Comparison of ENCODE assay signal across 14 cellular contexts in the genomic region with DNA sequence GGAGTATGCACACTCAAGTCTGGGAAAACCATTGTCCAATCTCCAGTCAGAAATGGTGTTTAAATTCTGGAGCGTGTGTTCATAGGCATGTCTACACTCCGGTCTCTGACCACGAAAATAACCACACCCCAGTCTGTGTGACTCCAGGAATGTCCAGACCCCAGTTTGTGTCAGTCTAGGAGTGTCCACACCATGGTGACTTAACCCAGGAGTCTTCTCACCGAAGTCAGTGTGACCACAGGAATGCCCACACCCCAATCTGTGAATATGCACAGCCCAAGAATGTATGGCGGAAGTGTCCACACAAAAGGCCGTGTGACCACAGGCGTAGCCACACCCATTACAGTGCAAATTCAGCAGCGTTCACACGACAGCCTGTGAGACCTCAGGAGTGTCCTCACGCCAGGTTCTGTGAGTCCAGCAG. TPM values are rescaled to one million over a fixed set of nuclear protein-coding genes. Genes with fewer than 3 reads are reported as not detected.
DNase-seq lines count a peak whose midpoint lies in the region; ATAC-seq and TF ChIP-seq lines count a peak whose summit lies in the region.
"Had no signal": no experiment of that assay in that cellular context is flagged by ENCODE, and none has a peak within 500 bp of the region (broad histone marks: within the 10 kb centered on the region; RNA-seq: fewer than 3 reads in every experiment).

No MANE protein-coding gene starts in this region.

- H3K9me3 ChIP-seq in heart left ventricle (peaks cover 0 to 5% (median 0%) of the 10 kb centered on the region in 12 donors), heart right ventricle (no peaks in the 10 kb centered on the region)
- H3K9me3 ChIP-seq: colonic mucosa, right lobe of liver had no signal

- no peaks in the 10 kb centered on the region for H3K27me3 Mint-ChIP-seq in dendritic cell treated with granulocyte-macrophage colony-stimulating factor and Interleukin-4, amounts not matched to agents 40 ng/mL and 50 ng/mL, for 4 days
- no peaks in the 10 kb centered on the region for H3K27me3 Mint-ChIP-seq in natural killer cell treated with Interleukin-12 subunit alpha and Interleukin-12 subunit beta and Interleukin-15 and Interleukin-18, amount 100 ng/mL, for 72 hours
- H3K27me3 Mint-ChIP-seq: CD8-positive, alpha-beta memory T cell; stimulated activated memory B cell treated with anti-CD40 and anti-IgM and Interleukin-4, amounts not matched to agents 10 μg/mL and 1 μg/mL and 100 μg/mL, for 72 hours had no signal

- H3K27ac ChIP-seq in heart left ventricle (no peak overlapping the region), heart right ventricle (no peak overlapping the region)
- H3K27ac ChIP-seq: colonic mucosa, right lobe of liver had no signal

- H3K4me3 ChIP-seq in BJ (ENCODE audit: low read depth, low read length) (no peak overlapping the region), heart left ventricle (no peak overlapping the region), heart right ventricle (no peak overlapping the region)
- H3K4me3 ChIP-seq: colonic mucosa, right lobe of liver had no signal

- no peak overlapping the region for H3K4me3 Mint-ChIP-seq in dendritic cell treated with granulocyte-macrophage colony-stimulating factor and Interleukin-4, amounts not matched to agents 40 ng/mL and 50 ng/mL, for 4 days
- peak overlapping the region; percentile 22 for H3K4me3 Mint-ChIP-seq in natural killer cell treated with Interleukin-12 subunit alpha and Interleukin-12 subunit beta and Interleukin-15 and Interleukin-18, amount 100 ng/mL, for 72 hours
- H3K4me3 Mint-ChIP-seq: CD8-positive, alpha-beta memory T cell; stimulated activated memory B cell treated with anti-CD40 and anti-IgM and Interleukin-4, amounts not matched to agents 10 μg/mL and 1 μg/mL and 100 μg/mL, for 72 hours had no signal

- TF ChIP-seq POLR2A in heart left ventricle (IDR thresholded peaks at IDR 0.05) = no peak

- no peak for TF ChIP-seq CTCF in BJ (IDR thresholded peaks at IDR 0.05; ENCODE audit: insufficient read depth, low read depth, low read length)
- no peak for TF ChIP-seq CTCF in heart left ventricle (IDR thresholded peaks at IDR 0.05)
- TF ChIP-seq CTCF in heart right ventricle (IDR thresholded peaks at IDR 0.05) = no peak

- peak overlapping the region; percentile 53 for H3K27ac Mint-ChIP-seq in dendritic cell treated with granulocyte-macrophage colony-stimulating factor and Interleukin-4, amounts not matched to agents 40 ng/mL and 50 ng/mL, for 4 days
- peak overlapping the region; percentile 66 to 68 for H3K27ac Mint-ChIP-seq in natural killer cell treated with Interleukin-12 subunit alpha and Interleukin-12 subunit beta and Interleukin-15 and Interleukin-18, amount 100 ng/mL, for 72 hours
- H3K27ac Mint-ChIP-seq: CD8-positive, alpha-beta memory T cell; stimulated activated memory B cell treated with anti-CD40 and anti-IgM and Interleukin-4, amounts not matched to agents 10 μg/mL and 1 μg/mL and 100 μg/mL, for 72 hours had no signal

- ATAC-seq in natural killer cell treated with Interleukin-12 subunit alpha and Interleukin-12 subunit beta and Interleukin-15 and Interleukin-18, amount 100 ng/mL, for 72 hours = peak; percentile 87 to 89
- ATAC-seq in Right ventricle myocardium superior (ENCODE audit: poor library complexity) (no peak), heart left ventricle (no peak), heart right ventricle (no peak)
- ATAC-seq: right lobe of liver; stimulated activated memory B cell treated with anti-CD40 and anti-IgM and Interleukin-4, amounts not matched to agents 10 μg/mL and 1 μg/mL and 100 μg/mL, for 72 hours had no signal

- H3K4me1 ChIP-seq in heart left ventricle (no peaks in the 10 kb centered on the region), heart right ventricle (no peaks in the 10 kb centered on the region)
- H3K4me1 ChIP-seq: colonic mucosa, right lobe of liver had no signal

- intact Hi-C loops in dendritic cell treated with granulocyte-macrophage colony-stimulating factor and Interleukin-4, amounts not matched to agents 40 ng/mL and 50 ng/mL, for 4 days (cut with micrococcal nuclease) = no loop called here
- intact Hi-C loops in Right ventricle myocardium superior (cut with DNase I) (no loop called here), heart left ventricle (cut with DNase I) (no loop called here), heart right ventricle (cut with DNase I) (no loop called here)

- H3K4me1 Mint-ChIP-seq in dendritic cell treated with granulocyte-macrophage colony-stimulating factor and Interleukin-4, amounts not matched to agents 40 ng/mL and 50 ng/mL, for 4 days (ENCODE audit: low read depth) = peaks cover 11% of the 10 kb centered on the region
- peaks cover 6 to 15% of the 10 kb centered on the region in 2 donors for H3K4me1 Mint-ChIP-seq in natural killer cell treated with Interleukin-12 subunit alpha and Interleukin-12 subunit beta and Interleukin-15 and Interleukin-18, amount 100 ng/mL, for 72 hours (ENCODE audit: low read depth in 2 of 2)
- H3K4me1 Mint-ChIP-seq: CD8-positive, alpha-beta memory T cell had no signal

- CTCF ChIA-PET in BJ (lab: Yijun Ruan, JAX) = interaction anchor here (0.6 kb wide), 1 partner anchor 376 kb away, joined by 3 read pairs; no protein-coding TSS in a partner anchor

- DNase-seq in BJ (ENCODE audit: low read depth) (peak; percentile 86), M059J (ENCODE audit: low read depth) (peak; percentile 100), Right ventricle myocardium superior (no peak), NCI-H1092 (lab: John Stamatoyannopoulos, UW) (no peak), heart left ventricle (no peak), heart right ventricle (no peak)
- DNase-seq in natural killer cell treated with Interleukin-12 subunit alpha and Interleukin-12 subunit beta and Interleukin-15 and Interleukin-18, amount 100 ng/mL, for 72 hours (ENCODE audit: low spot score) = peak; percentile 71
- DNase-seq: activated CD8-positive, alpha-beta memory T cell treated with anti-CD3 and anti-CD28 coated beads, Interleukin-2, amount 50 U/mL, for 48 hours; CD8-positive, alpha-beta memory T cell; colonic mucosa; NCI-H2107 had no signal

- H3K36me3 ChIP-seq in BJ (ENCODE audit: control insufficient read depth, insufficient read depth, low read length) (peaks cover 5% of the 10 kb centered on the region), heart left ventricle (peaks cover 0 to 25% (median 11%) of the 10 kb centered on the region in 9 donors), heart right ventricle (peaks cover 0 to 37% (median 0%) of the 10 kb centered on the region in 9 donors)
- H3K36me3 ChIP-seq: colonic mucosa, right lobe of liver had no signal

- WGBS in heart left ventricle, 4 donors = 54 to 89% (median 81%) methylated on average over 4 to 10 of the region's 10 CpGs
- WGBS in heart right ventricle, 2 donors = 77 to 90% methylated on average over 10 of the region's 10 CpGs

- POLR2A ChIA-PET in BJ (lab: Charles Lee) = interaction anchor here (1.0 kb wide), 1 partner anchor 22 kb away, joined by 6 read pairs; no protein-coding TSS in a partner anchor

- no peaks in the 10 kb centered on the region for H3K27me3 ChIP-seq in BJ (ENCODE audit: control insufficient read depth, insufficient read depth, low read length)
- H3K27me3 ChIP-seq in heart left ventricle = no peaks in the 10 kb centered on the region
- no peaks in the 10 kb centered on the region for H3K27me3 ChIP-seq in heart right ventricle
- H3K27me3 ChIP-seq: colonic mucosa, right lobe of liver had no signal

- no peaks in the 10 kb centered on the region for H3K9me3 Mint-ChIP-seq in dendritic cell treated with granulocyte-macrophage colony-stimulating factor and Interleukin-4, amounts not matched to agents 40 ng/mL and 50 ng/mL, for 4 days
- H3K9me3 Mint-ChIP-seq in natural killer cell treated with Interleukin-12 subunit alpha and Interleukin-12 subunit beta and Interleukin-15 and Interleukin-18, amount 100 ng/mL, for 72 hours = no peaks in the 10 kb centered on the region
- H3K9me3 Mint-ChIP-seq: CD8-positive, alpha-beta memory T cell; stimulated activated memory B cell treated with anti-CD40 and anti-IgM and Interleukin-4, amounts not matched to agents 10 μg/mL and 1 μg/mL and 100 μg/mL, for 72 hours had no signal

- peaks cover 20% of the 10 kb centered on the region for H3K36me3 Mint-ChIP-seq in dendritic cell treated with granulocyte-macrophage colony-stimulating factor and Interleukin-4, amounts not matched to agents 40 ng/mL and 50 ng/mL, for 4 days (ENCODE audit: low read depth)
- no peaks in the 10 kb centered on the region for H3K36me3 Mint-ChIP-seq in natural killer cell treated with Interleukin-12 subunit alpha and Interleukin-12 subunit beta and Interleukin-15 and Interleukin-18, amount 100 ng/mL, for 72 hours
- H3K36me3 Mint-ChIP-seq: stimulated activated memory B cell treated with anti-CD40 and anti-IgM and Interleukin-4, amounts not matched to agents 10 μg/mL and 1 μg/mL and 100 μg/mL, for 72 hours had no signal

RNA-seq across cellular contexts. Expression of gene FTSJ1, which starts 11.4 kb away (rescaled TPM):
- 24.5 and 44.3 TPM in 2 replicates for polyA plus RNA-seq in BJ (2011; rRNA removed)
- 21.4 and 29.8 TPM in 2 replicates for polyA minus RNA-seq in BJ (2011; rRNA and poly(A)+ RNA removed)
- total RNA-seq in M059J (2014; rRNA removed; shearing (Covaris generic)) = 107 and 123 TPM in 2 replicates
- total RNA-seq in natural killer cell treated with Interleukin-12 subunit alpha and Interleukin-12 subunit beta and Interleukin-15 and Interleukin-18, amount 100 ng/mL, for 72 hours = 100 to 1,000 TPM in 1 of 2 donors, 10 to 100 TPM in 1; 83.8 to 120 TPM
- 14.3 TPM for total RNA-seq in Right ventricle myocardium superior
- 10 to 100 TPM; 13.6 to 34.3 (median 18.1) TPM for total RNA-seq in heart left ventricle
- 10 to 100 TPM; 15.2 to 62.4 TPM for polyA plus RNA-seq in heart left ventricle
- total RNA-seq in heart right ventricle = 10 to 100 TPM; 11.6 to 22.8 (median 12.9) TPM
- polyA plus RNA-seq in heart right ventricle = 10 to 100 TPM; 25.2 to 46.1 TPM

RNA-seq across cellular contexts. Expression of gene SLC38A5, which starts 17.3 kb away (rescaled TPM):
- 3.5 and 5.3 TPM in 2 replicates for polyA plus RNA-seq in BJ (2011; rRNA removed)
- polyA minus RNA-seq in BJ (2011; rRNA and poly(A)+ RNA removed) = 1.7 and 6.4 TPM in 2 replicates
- 0.05 TPM in 1 of 2 replicates, not detected in the other for total RNA-seq in M059J (2014; rRNA removed; shearing (Covaris generic))
- total RNA-seq in natural killer cell treated with Interleukin-12 subunit alpha and Interleukin-12 subunit beta and Interleukin-15 and Interleukin-18, amount 100 ng/mL, for 72 hours = 100 to 1,000 TPM in 1 of 2 donors, 10 to 100 TPM in 1; 70.7 to 156 TPM
- 1.3 TPM for total RNA-seq in Right ventricle myocardium superior
- 1 to 10 TPM in 8 of 9 donors, under 1 TPM in 1; 0.52 to 6.1 (median 1.7) TPM for total RNA-seq in heart left ventricle
- polyA plus RNA-seq in heart left ventricle = 10 to 100 TPM in 1 of 2 donors, 1 to 10 TPM in 1; 2.0 to 22.3 TPM
- total RNA-seq in heart right ventricle = 1 to 10 TPM in 7 of 10 donors, under 1 TPM in 3; 0.64 to 5.3 (median 1.7) TPM
- polyA plus RNA-seq in heart right ventricle = 10 to 100 TPM in 1 of 2 donors, 1 to 10 TPM in 1; 2.6 to 15.4 TPM

RNA-seq across cellular contexts. Expression of gene PORCN, which starts 21.4 kb away (rescaled TPM):
- polyA plus RNA-seq in BJ (2011; rRNA removed) = 9.9 and 18.0 TPM in 2 replicates
- polyA minus RNA-seq in BJ (2011; rRNA and poly(A)+ RNA removed) = 10.5 and 14.9 TPM in 2 replicates
- total RNA-seq in M059J (2014; rRNA removed; shearing (Covaris generic)) = 23.1 and 25.4 TPM in 2 replicates
- 10 to 100 TPM; 25.9 to 31.0 TPM for total RNA-seq in natural killer cell treated with Interleukin-12 subunit alpha and Interleukin-12 subunit beta and Interleukin-15 and Interleukin-18, amount 100 ng/mL, for 72 hours
- 12.0 TPM for total RNA-seq in Right ventricle myocardium superior
- 10 to 100 TPM in 8 of 9 donors, 1 to 10 TPM in 1; 9.6 to 35.7 (median 17.3) TPM for total RNA-seq in heart left ventricle
- polyA plus RNA-seq in heart left ventricle = 10 to 100 TPM; 10.5 to 37.3 TPM
- 10 to 100 TPM in 9 of 10 donors, 1 to 10 TPM in 1; 9.9 to 16.1 (median 13.0) TPM for total RNA-seq in heart right ventricle
- 10 to 100 TPM; 12.7 to 26.7 TPM for polyA plus RNA-seq in heart right ventricle

RNA-seq across cellular contexts. Expression of gene EBP, which starts 34.2 kb away (rescaled TPM):
- 28.3 and 36.1 TPM in 2 replicates for polyA plus RNA-seq in BJ (2011; rRNA removed)
- polyA minus RNA-seq in BJ (2011; rRNA and poly(A)+ RNA removed) = 31.3 and 42.1 TPM in 2 replicates
- total RNA-seq in M059J (2014; rRNA removed; shearing (Covaris generic)) = 248 and 277 TPM in 2 replicates
- total RNA-seq in natural killer cell treated with Interleukin-12 subunit alpha and Interleukin-12 subunit beta and Interleukin-15 and Interleukin-18, amount 100 ng/mL, for 72 hours = 100 to 1,000 TPM; 380 to 399 TPM
- total RNA-seq in Right ventricle myocardium superior = 47.2 TPM
- total RNA-seq in heart left ventricle = 10 to 100 TPM; 37.1 to 72.5 (median 55.3) TPM
- polyA plus RNA-seq in heart left ventricle = 100 to 1,000 TPM in 1 of 2 donors, 10 to 100 TPM in 1; 93.8 to 118 TPM
- total RNA-seq in heart right ventricle = 10 to 100 TPM; 35.1 to 76.0 (median 54.2) TPM
- polyA plus RNA-seq in heart right ventricle = 100 to 1,000 TPM in 1 of 2 donors, 10 to 100 TPM in 1; 96.9 to 128 TPM

RNA-seq across cellular contexts. Expression of gene TBC1D25, which starts 52.1 kb away (rescaled TPM):
- polyA plus RNA-seq in BJ (2011; rRNA removed) = 10.6 and 17.8 TPM in 2 replicates
- polyA minus RNA-seq in BJ (2011; rRNA and poly(A)+ RNA removed) = 9.5 and 11.1 TPM in 2 replicates
- 6.7 and 9.3 TPM in 2 replicates for total RNA-seq in M059J (2014; rRNA removed; shearing (Covaris generic))
- 10 to 100 TPM; 31.8 to 37.0 TPM for total RNA-seq in natural killer cell treated with Interleukin-12 subunit alpha and Interleukin-12 subunit beta and Interleukin-15 and Interleukin-18, amount 100 ng/mL, for 72 hours
- 13.9 TPM for total RNA-seq in Right ventricle myocardium superior
- 10 to 100 TPM; 13.4 to 21.6 (median 16.8) TPM for total RNA-seq in heart left ventricle
- polyA plus RNA-seq in heart left ventricle = 10 to 100 TPM in 1 of 2 donors, 1 to 10 TPM in 1; 5.2 to 23.7 TPM
- total RNA-seq in heart right ventricle = 10 to 100 TPM; 14.7 to 22.6 (median 18.7) TPM
- 10 to 100 TPM in 1 of 2 donors, 1 to 10 TPM in 1; 6.1 to 11.1 TPM for polyA plus RNA-seq in heart right ventricle

Comparison
In these comparisons a context has a peak if more than half of its experiments do, and no peak if none do; other contexts are left out.
1. DNase-seq: peak in BJ (single experiment), M059J (single experiment) and natural killer cell treated with Interleukin-12 subunit alpha and Interleukin-12 subunit beta and Interleukin-15 and Interleukin-18, amount 100 ng/mL, for 72 hours (single experiment); none in Right ventricle myocardium superior (single experiment), NCI-H1092 (single experiment), heart left ventricle (0 of 5) and heart right ventricle (0 of 2).
2. ATAC-seq: peak in natural killer cell treated with Interleukin-12 subunit alpha and Interleukin-12 subunit beta and Interleukin-15 and Interleukin-18, amount 100 ng/mL, for 72 hours (2 of 2); none in Right ventricle myocardium superior (single experiment), heart left ventricle (0 of 4) and heart right ventricle (0 of 8).
3. RNA of gene SLC38A5, which starts 17.3 kb away (total RNA-seq): 70.7 to 156 TPM in natural killer cell treated with Interleukin-12 subunit alpha and Interleukin-12 subunit beta and Interleukin-15 and Interleukin-18, amount 100 ng/mL, for 72 hours; 0.64 to 5.3 TPM in heart right ventricle, 0.52 to 6.1 TPM in heart left ventricle, 1.3 TPM in Right ventricle myocardium superior (single experiment) and 0.05 TPM in M059J; every median in the first group is over 10 times any median in the second.